8 cellular contexts compared by ENCODE assay signal in the genomic region with DNA sequence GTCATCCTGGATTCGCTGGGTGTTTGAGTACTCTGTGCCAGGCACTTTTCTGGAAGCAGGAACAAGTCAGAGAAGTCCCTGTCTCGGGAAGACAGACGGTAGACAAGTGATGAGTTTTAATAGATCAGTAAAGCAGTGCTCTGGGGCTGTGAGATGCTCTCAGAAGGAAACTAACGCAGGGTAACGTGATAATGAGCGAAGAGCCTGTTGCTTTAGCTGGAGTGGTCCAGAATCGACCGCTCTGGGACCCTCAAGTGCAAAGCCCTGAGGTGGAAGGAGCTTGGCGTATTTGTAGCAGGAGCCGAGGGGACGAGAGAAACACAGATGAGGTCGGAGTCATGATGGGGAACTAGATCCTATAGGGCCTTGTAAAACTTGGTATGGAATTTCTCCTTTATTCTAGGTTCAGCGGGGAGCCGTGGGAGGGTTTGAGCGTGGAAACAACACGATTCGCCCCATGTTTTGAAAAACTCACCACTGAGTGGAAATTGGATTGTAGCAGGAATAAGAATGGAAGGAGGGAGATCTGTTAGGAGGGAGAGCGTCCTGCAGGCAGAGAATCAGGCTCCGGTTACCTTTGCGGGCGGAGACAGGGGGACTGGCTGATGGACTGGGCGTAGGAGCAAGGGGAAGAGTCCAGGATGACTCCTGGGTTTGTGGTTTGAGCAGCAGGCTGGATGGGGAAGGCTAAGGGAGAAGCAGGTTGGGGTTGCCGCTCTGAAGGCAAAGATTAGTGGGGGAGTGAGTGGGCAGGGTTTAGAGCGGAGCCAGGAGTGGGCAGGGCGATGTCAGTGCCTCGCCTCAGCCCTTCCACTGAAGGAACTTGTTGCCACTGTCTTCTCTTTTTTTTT. TPM values are rescaled to one million over a fixed set of nuclear protein-coding genes. Genes with fewer than 3 reads are reported as not detected.
DNase-seq lines count a peak whose midpoint lies in the region; ATAC-seq and TF ChIP-seq lines count a peak whose summit lies in the region.

No MANE protein-coding gene starts in this region.

- peak overlapping the region; percentile 86 for H3K4me3 ChIP-seq in HUES6 (ENCODE audit: low read depth, low read length)
- peak overlapping the region; percentile 59 to 70 for H3K4me3 ChIP-seq in testis

- peaks cover 29% of the 10 kb centered on the region for H3K4me1 Mint-ChIP-seq in activated naive CD8-positive, alpha-beta T cell treated with anti-CD3 and anti-CD28 coated beads, Interleukin-2, amount 50 U/mL, for 24 hours

- peak overlapping the region; percentile 95 for H3K9ac ChIP-seq in HUES6 (ENCODE audit: low read length)

- TF ChIP-seq CTCF in testis (IDR thresholded peaks at IDR 0.05) = no peak

- H3K27me3 Mint-ChIP-seq in activated naive CD8-positive, alpha-beta T cell treated with anti-CD3 and anti-CD28 coated beads, Interleukin-2, amount 50 U/mL, for 24 hours = no peaks in the 10 kb centered on the region

- H3K27ac ChIP-seq in HUES6 (ENCODE audit: low read depth, low read length) (peak overlapping the region; percentile 82; the same call in 1 of the 2 replicates), testis (peak overlapping the region; percentile 78 to 84)

- WGBS in testis, 2 donors = 4 to 5% methylated on average over 26 of the region's 26 CpGs

- peaks cover 3% of the 10 kb centered on the region; the same call in 1 of the 2 replicates for H3K4me1 ChIP-seq in HUES6 (ENCODE audit: control insufficient read depth, insufficient read depth, low read length)
- peaks cover 25% of the 10 kb centered on the region for H3K4me1 ChIP-seq in testis

- peaks cover 35% of the 10 kb centered on the region for H3K36me3 Mint-ChIP-seq in activated naive CD8-positive, alpha-beta T cell treated with anti-CD3 and anti-CD28 coated beads, Interleukin-2, amount 50 U/mL, for 24 hours (ENCODE audit: low read depth)

- DNase-seq in DMS79 (lab: John Stamatoyannopoulos, UW) (peak; percentile 24), kidney tubule cell (ENCODE audit: low spot score) (peak; percentile 37), testis (peak; percentile 36), posterior vena cava (ENCODE audit: low spot score) (no peak)
- DNase-seq in activated naive CD8-positive, alpha-beta T cell treated with anti-CD3 and anti-CD28 coated beads, Interleukin-2, amount 50 U/mL, for 24 hours = no peak
- DNase-seq in stimulated activated CD4-positive, alpha-beta T cell treated with anti-CD3 and anti-CD28 coated beads, Interleukin-1b, Interleukin-23, amount 100 ng/mL, for 48 hours = no peak

- H3K27ac Mint-ChIP-seq in activated naive CD8-positive, alpha-beta T cell treated with anti-CD3 and anti-CD28 coated beads, Interleukin-2, amount 50 U/mL, for 24 hours = peak overlapping the region; percentile 99

- H3K4me3 Mint-ChIP-seq in activated naive CD8-positive, alpha-beta T cell treated with anti-CD3 and anti-CD28 coated beads, Interleukin-2, amount 50 U/mL, for 24 hours = peak overlapping the region; percentile 97

- intact Hi-C loops in testis (cut with DNase I; ENCODE audit: low total_unique reads) (no loop called here), posterior vena cava (cut with DNase I) (no loop called here)

- H3K27me3 ChIP-seq in HUES6 (ENCODE audit: control insufficient read depth, insufficient read depth, low read length) = no peaks in the 10 kb centered on the region
- H3K27me3 ChIP-seq in testis = no peaks in the 10 kb centered on the region

- no peaks in the 10 kb centered on the region for H3K9me3 Mint-ChIP-seq in activated naive CD8-positive, alpha-beta T cell treated with anti-CD3 and anti-CD28 coated beads, Interleukin-2, amount 50 U/mL, for 24 hours

- H3K36me3 ChIP-seq in HUES6 (ENCODE audit: control insufficient read depth, insufficient read depth, low read length) (peaks cover 58% of the 10 kb centered on the region), testis (ENCODE audit: low read depth, missing control alignments) (no peaks in the 10 kb centered on the region)

- no peak for TF ChIP-seq POLR2A in testis (IDR thresholded peaks at IDR 0.05)

- no peaks in the 10 kb centered on the region for H3K9me3 ChIP-seq in HUES6 (ENCODE audit: control insufficient read depth, insufficient read depth, low read depth, low read length)
- H3K9me3 ChIP-seq in testis = no peaks in the 10 kb centered on the region

- ATAC-seq in activated naive CD8-positive, alpha-beta T cell treated with anti-CD3 and anti-CD28 coated beads, Interleukin-2, amount 50 U/mL, for 24 hours = no peak
- no peak for ATAC-seq in HG02763 (IDR thresholded peaks at IDR 0.05; ENCODE audit: unreplicated experiment)

RNA-seq across cellular contexts. Expression of a gene that starts 0.8 kb away (rescaled TPM):
- 10 to 100 TPM; 42.2 to 51.7 TPM for total RNA-seq in testis
- 30.7 TPM for polyA plus RNA-seq in testis (ENCODE audit: insufficient read depth, low read depth, low replicate concordance)
- total RNA-seq in posterior vena cava = 10 to 100 TPM; 10.4 to 12.3 TPM

RNA-seq across cellular contexts. Expression of a gene that starts 8.7 kb away (rescaled TPM):
- total RNA-seq in testis = 10 to 100 TPM; 93.8 to 96.6 TPM
- 68.0 TPM for polyA plus RNA-seq in testis (ENCODE audit: insufficient read depth, low read depth, low replicate concordance)
- 10 to 100 TPM; 65.0 to 82.3 TPM for total RNA-seq in posterior vena cava

RNA-seq across cellular contexts. Expression of a gene that starts 19.5 kb away (rescaled TPM):
- total RNA-seq in testis = 1 to 10 TPM; 1.3 to 2.0 TPM
- polyA plus RNA-seq in testis (ENCODE audit: insufficient read depth, low read depth, low replicate concordance) = 11.5 TPM
- total RNA-seq in posterior vena cava = under 1 TPM; 0.33 to 0.37 TPM

RNA-seq across cellular contexts. Expression of a gene that starts 33.8 kb away (rescaled TPM):
- 1 to 10 TPM in 1 of 2 donors, under 1 TPM in 1; 0.24 to 1.1 TPM for total RNA-seq in testis
- 1.6 TPM for polyA plus RNA-seq in testis (ENCODE audit: insufficient read depth, low read depth, low replicate concordance)
- total RNA-seq in posterior vena cava = under 1 TPM in 1 of 2 donors, not detected in 1; 0.33 TPM

RNA-seq across cellular contexts. Expression of a gene that starts 47.8 kb away (rescaled TPM):
- under 1 TPM; 0.31 to 0.63 TPM for total RNA-seq in testis
- polyA plus RNA-seq in testis (ENCODE audit: insufficient read depth, low read depth, low replicate concordance) = 3.2 TPM
- under 1 TPM in 1 of 2 donors, not detected in 1; 0.05 TPM for total RNA-seq in posterior vena cava

Comparison
In these comparisons a context has a peak if more than half of its experiments do, and no peak if none do; other contexts are left out.
1. DNase-seq: peak in DMS79 (single experiment), kidney tubule cell (single experiment) and testis (single experiment); none in activated naive CD8-positive, alpha-beta T cell treated with anti-CD3 and anti-CD28 coated beads, Interleukin-2, amount 50 U/mL, for 24 hours (single experiment), posterior vena cava (single experiment) and stimulated activated CD4-positive, alpha-beta T cell treated with anti-CD3 and anti-CD28 coated beads, Interleukin-1b, Interleukin-23, amount 100 ng/mL, for 48 hours (single experiment).